ENCODE assay signal across 15 cellular contexts in genomic region chr19:3411636-3412035, GRCh38.
"Had no signal": no experiment of that assay in that cellular context is flagged by ENCODE, and none has a peak within 500 bp of the region (broad histone marks: within the 10 kb centered on the region; RNA-seq: fewer than 3 reads in every experiment).

No MANE protein-coding gene starts in this region.

- H3K27me3 Mint-ChIP-seq: activated CD4-positive, alpha-beta memory T cell treated with anti-CD3 and anti-CD28 coated beads, Interleukin-2, amount 10 ng/mL, durations not matched to agents 7 days and 5 days; activated naive CD8-positive, alpha-beta T cell treated with anti-CD3 and anti-CD28 coated beads, Interleukin-2, amount 50 U/mL, for 24 hours; effector memory CD8-positive, alpha-beta T cell; natural killer cell treated with Interleukin-12 subunit alpha and Interleukin-12 subunit beta and Interleukin-15 and Interleukin-18, amount 100 ng/mL, for 72 hours had no signal

- H3K27ac Mint-ChIP-seq: activated CD4-positive, alpha-beta memory T cell treated with anti-CD3 and anti-CD28 coated beads, Interleukin-2, amount 10 ng/mL, durations not matched to agents 7 days and 5 days; activated naive CD8-positive, alpha-beta T cell treated with anti-CD3 and anti-CD28 coated beads, Interleukin-2, amount 50 U/mL, for 24 hours; activated T-helper 1 cell treated with anti-CD3 and anti-CD28 coated beads, Interleukin-12 subunit alpha, Interleukin-12 subunit beta, Interleukin-2, Interleukin-4 antibody, amounts not matched to agents 30 ng/mL and 10 ng/mL and 1 ng/mL, durations not matched to agents 14 hours and 24 hours and 36 hours; effector memory CD8-positive, alpha-beta T cell; natural killer cell treated with Interleukin-12 subunit alpha and Interleukin-12 subunit beta and Interleukin-15 and Interleukin-18, amount 100 ng/mL, for 72 hours had no signal

- H3K4me2 ChIP-seq: SK-N-SH had no signal

- H3K27ac ChIP-seq: epithelial cell of prostate, VCaP had no signal

- H3K27me3 ChIP-seq: upper lobe of left lung had no signal

- H3K4me3 ChIP-seq: upper lobe of left lung had no signal

- H3K9ac ChIP-seq: SK-N-SH had no signal

- ATAC-seq: activated naive CD8-positive, alpha-beta T cell treated with anti-CD3 and anti-CD28 coated beads, Interleukin-2, amount 50 U/mL, for 24 hours; effector memory CD8-positive, alpha-beta T cell; natural killer cell treated with Interleukin-12 subunit alpha and Interleukin-12 subunit beta and Interleukin-15 and Interleukin-18, amount 100 ng/mL, for 72 hours had no signal

- H3K4me3 Mint-ChIP-seq: activated CD4-positive, alpha-beta memory T cell treated with anti-CD3 and anti-CD28 coated beads, Interleukin-2, amount 10 ng/mL, durations not matched to agents 7 days and 5 days; activated naive CD8-positive, alpha-beta T cell treated with anti-CD3 and anti-CD28 coated beads, Interleukin-2, amount 50 U/mL, for 24 hours; activated T-helper 1 cell treated with anti-CD3 and anti-CD28 coated beads, Interleukin-12 subunit alpha, Interleukin-12 subunit beta, Interleukin-2, Interleukin-4 antibody, amounts not matched to agents 30 ng/mL and 10 ng/mL and 1 ng/mL, durations not matched to agents 14 hours and 24 hours and 36 hours; effector memory CD8-positive, alpha-beta T cell; natural killer cell treated with Interleukin-12 subunit alpha and Interleukin-12 subunit beta and Interleukin-15 and Interleukin-18, amount 100 ng/mL, for 72 hours had no signal

- H3K36me3 Mint-ChIP-seq: natural killer cell treated with Interleukin-12 subunit alpha and Interleukin-12 subunit beta and Interleukin-15 and Interleukin-18, amount 100 ng/mL, for 72 hours had no signal

- H3K9me3 ChIP-seq: SK-N-SH, upper lobe of left lung had no signal

- H3K9me3 Mint-ChIP-seq: activated CD4-positive, alpha-beta memory T cell treated with anti-CD3 and anti-CD28 coated beads, Interleukin-2, amount 10 ng/mL, durations not matched to agents 7 days and 5 days; activated naive CD8-positive, alpha-beta T cell treated with anti-CD3 and anti-CD28 coated beads, Interleukin-2, amount 50 U/mL, for 24 hours; activated T-helper 1 cell treated with anti-CD3 and anti-CD28 coated beads, Interleukin-12 subunit alpha, Interleukin-12 subunit beta, Interleukin-2, Interleukin-4 antibody, amounts not matched to agents 30 ng/mL and 10 ng/mL and 1 ng/mL, durations not matched to agents 14 hours and 24 hours and 36 hours; effector memory CD8-positive, alpha-beta T cell; natural killer cell treated with Interleukin-12 subunit alpha and Interleukin-12 subunit beta and Interleukin-15 and Interleukin-18, amount 100 ng/mL, for 72 hours had no signal

- H3K4me1 Mint-ChIP-seq: activated CD4-positive, alpha-beta memory T cell treated with anti-CD3 and anti-CD28 coated beads, Interleukin-2, amount 10 ng/mL, durations not matched to agents 7 days and 5 days; activated naive CD8-positive, alpha-beta T cell treated with anti-CD3 and anti-CD28 coated beads, Interleukin-2, amount 50 U/mL, for 24 hours had no signal

- DNase-seq: activated CD4-positive, alpha-beta memory T cell treated with anti-CD3 and anti-CD28 coated beads, Interleukin-2, amount 10 ng/mL, durations not matched to agents 7 days and 5 days; activated CD8-positive, alpha-beta memory T cell treated with anti-CD3 and anti-CD28 coated beads, Interleukin-2, amount 50 U/mL, for 4 hours; activated naive CD4-positive, alpha-beta T cell treated with Interleukin-2 at 50 U/mL for 16 hours; activated naive CD8-positive, alpha-beta T cell treated with anti-CD3 and anti-CD28 coated beads, Interleukin-2, amount 50 U/mL, for 24 hours; cortex of kidney; effector memory CD8-positive, alpha-beta T cell; mammary epithelial cell; SK-N-SH; small intestine; T-helper 1 cell; upper lobe of left lung had no signal
